In the genomic region with DNA sequence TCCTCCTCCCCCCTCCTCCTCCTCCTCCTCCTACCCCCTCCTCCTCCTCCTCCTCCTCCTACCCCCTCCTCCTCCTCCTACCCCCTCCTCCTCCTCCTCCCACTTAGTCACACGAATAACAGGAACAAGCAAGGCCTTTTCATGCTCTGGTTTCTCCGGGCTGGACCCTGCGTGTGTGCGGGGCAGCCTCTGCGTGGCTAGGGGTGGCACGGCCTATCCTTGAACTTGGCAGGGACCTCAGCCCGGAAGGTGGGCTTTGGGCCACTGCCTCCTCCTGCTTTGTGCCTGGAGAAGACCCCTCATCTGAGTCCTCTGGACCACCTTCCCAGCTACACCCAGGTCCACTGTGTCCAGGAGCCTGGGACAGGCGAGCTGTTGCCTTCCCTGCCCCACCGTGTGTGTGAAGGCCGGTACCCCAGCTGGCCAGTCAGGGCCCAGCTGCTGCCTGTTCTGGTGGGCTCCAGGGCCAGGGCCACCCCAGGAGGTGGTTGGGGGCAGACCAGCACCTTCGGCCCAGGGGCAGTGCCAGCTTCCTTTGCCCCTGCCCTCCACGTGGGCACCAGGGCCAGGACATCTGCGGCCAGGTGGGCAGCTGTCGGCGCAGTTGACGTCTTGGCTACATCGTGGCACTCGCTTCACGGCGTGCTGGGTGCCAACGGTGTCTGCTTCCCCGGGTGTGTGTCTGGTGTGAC, we compare ENCODE assay signal across 1 cellular context.
TF ChIP-seq lines count a peak whose summit lies in the region.

No MANE protein-coding gene starts in this region.

TF ChIP-seq in H1, 55 proteins besides CTCF, POLR2A, EP300 and RAD21:
- no peak for TF ChIP-seq NANOG (IDR thresholded peaks at IDR 0.05; ENCODE audit: insufficient read depth, low read depth, low read length, poor library complexity, severe bottlenecking)
- TF ChIP-seq EZH2 (IDR thresholded peaks at IDR 0.05; ENCODE audit: low read depth, low read length, severe bottlenecking) = no peak
- no peak for TF ChIP-seq EGR1 (IDR thresholded peaks at IDR 0.05; ENCODE audit: borderline replicate concordance, low read depth, low read length)
- no peak for TF ChIP-seq TAF7 (optimal IDR thresholded peaks at IDR 0.05; ENCODE audit: borderline replicate concordance, low read depth, low read length)
- no peak for TF ChIP-seq SP4 (IDR thresholded peaks at IDR 0.05; ENCODE audit: low read length)
- TF ChIP-seq SAP30 (IDR thresholded peaks at IDR 0.05; ENCODE audit: insufficient read depth, insufficient replicate concordance, low read length) = no peak
- TF ChIP-seq, protein P1, sequence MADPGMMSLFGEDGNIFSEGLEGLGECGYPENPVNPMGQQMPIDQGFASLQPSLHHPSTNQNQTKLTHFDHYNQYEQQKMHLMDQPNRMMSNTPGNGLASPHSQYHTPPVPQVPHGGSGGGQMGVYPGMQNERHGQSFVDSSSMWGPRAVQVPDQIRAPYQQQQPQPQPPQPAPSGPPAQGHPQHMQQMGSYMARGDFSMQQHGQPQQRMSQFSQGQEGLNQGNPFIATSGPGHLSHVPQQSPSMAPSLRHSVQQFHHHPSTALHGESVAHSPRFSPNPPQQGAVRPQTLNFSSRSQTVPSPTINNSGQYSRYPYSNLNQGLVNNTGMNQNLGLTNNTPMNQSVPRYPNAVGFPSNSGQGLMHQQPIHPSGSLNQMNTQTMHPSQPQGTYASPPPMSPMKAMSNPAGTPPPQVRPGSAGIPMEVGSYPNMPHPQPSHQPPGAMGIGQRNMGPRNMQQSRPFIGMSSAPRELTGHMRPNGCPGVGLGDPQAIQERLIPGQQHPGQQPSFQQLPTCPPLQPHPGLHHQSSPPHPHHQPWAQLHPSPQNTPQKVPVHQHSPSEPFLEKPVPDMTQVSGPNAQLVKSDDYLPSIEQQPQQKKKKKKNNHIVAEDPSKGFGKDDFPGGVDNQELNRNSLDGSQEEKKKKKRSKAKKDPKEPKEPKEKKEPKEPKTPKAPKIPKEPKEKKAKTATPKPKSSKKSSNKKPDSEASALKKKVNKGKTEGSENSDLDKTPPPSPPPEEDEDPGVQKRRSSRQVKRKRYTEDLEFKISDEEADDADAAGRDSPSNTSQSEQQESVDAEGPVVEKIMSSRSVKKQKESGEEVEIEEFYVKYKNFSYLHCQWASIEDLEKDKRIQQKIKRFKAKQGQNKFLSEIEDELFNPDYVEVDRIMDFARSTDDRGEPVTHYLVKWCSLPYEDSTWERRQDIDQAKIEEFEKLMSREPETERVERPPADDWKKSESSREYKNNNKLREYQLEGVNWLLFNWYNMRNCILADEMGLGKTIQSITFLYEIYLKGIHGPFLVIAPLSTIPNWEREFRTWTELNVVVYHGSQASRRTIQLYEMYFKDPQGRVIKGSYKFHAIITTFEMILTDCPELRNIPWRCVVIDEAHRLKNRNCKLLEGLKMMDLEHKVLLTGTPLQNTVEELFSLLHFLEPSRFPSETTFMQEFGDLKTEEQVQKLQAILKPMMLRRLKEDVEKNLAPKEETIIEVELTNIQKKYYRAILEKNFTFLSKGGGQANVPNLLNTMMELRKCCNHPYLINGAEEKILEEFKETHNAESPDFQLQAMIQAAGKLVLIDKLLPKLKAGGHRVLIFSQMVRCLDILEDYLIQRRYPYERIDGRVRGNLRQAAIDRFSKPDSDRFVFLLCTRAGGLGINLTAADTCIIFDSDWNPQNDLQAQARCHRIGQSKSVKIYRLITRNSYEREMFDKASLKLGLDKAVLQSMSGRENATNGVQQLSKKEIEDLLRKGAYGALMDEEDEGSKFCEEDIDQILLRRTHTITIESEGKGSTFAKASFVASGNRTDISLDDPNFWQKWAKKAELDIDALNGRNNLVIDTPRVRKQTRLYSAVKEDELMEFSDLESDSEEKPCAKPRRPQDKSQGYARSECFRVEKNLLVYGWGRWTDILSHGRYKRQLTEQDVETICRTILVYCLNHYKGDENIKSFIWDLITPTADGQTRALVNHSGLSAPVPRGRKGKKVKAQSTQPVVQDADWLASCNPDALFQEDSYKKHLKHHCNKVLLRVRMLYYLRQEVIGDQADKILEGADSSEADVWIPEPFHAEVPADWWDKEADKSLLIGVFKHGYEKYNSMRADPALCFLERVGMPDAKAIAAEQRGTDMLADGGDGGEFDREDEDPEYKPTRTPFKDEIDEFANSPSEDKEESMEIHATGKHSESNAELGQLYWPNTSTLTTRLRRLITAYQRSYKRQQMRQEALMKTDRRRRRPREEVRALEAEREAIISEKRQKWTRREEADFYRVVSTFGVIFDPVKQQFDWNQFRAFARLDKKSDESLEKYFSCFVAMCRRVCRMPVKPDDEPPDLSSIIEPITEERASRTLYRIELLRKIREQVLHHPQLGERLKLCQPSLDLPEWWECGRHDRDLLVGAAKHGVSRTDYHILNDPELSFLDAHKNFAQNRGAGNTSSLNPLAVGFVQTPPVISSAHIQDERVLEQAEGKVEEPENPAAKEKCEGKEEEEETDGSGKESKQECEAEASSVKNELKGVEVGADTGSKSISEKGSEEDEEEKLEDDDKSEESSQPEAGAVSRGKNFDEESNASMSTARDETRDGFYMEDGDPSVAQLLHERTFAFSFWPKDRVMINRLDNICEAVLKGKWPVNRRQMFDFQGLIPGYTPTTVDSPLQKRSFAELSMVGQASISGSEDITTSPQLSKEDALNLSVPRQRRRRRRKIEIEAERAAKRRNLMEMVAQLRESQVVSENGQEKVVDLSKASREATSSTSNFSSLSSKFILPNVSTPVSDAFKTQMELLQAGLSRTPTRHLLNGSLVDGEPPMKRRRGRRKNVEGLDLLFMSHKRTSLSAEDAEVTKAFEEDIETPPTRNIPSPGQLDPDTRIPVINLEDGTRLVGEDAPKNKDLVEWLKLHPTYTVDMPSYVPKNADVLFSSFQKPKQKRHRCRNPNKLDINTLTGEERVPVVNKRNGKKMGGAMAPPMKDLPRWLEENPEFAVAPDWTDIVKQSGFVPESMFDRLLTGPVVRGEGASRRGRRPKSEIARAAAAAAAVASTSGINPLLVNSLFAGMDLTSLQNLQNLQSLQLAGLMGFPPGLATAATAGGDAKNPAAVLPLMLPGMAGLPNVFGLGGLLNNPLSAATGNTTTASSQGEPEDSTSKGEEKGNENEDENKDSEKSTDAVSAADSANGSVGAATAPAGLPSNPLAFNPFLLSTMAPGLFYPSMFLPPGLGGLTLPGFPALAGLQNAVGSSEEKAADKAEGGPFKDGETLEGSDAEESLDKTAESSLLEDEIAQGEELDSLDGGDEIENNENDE (IDR thresholded peaks at IDR 0.05; ENCODE audit: insufficient replicate concordance, low read length) = no peak
- no peak for TF ChIP-seq ASH2L (IDR thresholded peaks at IDR 0.05; ENCODE audit: low read length)
- no peak for TF ChIP-seq HDAC2 (IDR thresholded peaks at IDR 0.05; ENCODE audit: borderline replicate concordance in 1 of 2, low read depth in 2 of 2, low read length in 2 of 2)
- no peak for TF ChIP-seq CHD1 (IDR thresholded peaks at IDR 0.05; ENCODE audit: low read depth, low read length)
- no peak for TF ChIP-seq RFX5 (IDR thresholded peaks at IDR 0.05; ENCODE audit: borderline replicate concordance, low read depth, low read length)
- TF ChIP-seq CHD2 (IDR thresholded peaks at IDR 0.05; ENCODE audit: low read length) = no peak
- no peak for TF ChIP-seq YY1 (IDR thresholded peaks at IDR 0.05; ENCODE audit: low read depth, low read length)
- TF ChIP-seq SRF (IDR thresholded peaks at IDR 0.05; ENCODE audit: low read depth, low read length) = no peak
